In genomic region chr3:37934631-37935289, GRCh38 we compare ENCODE assay signal across 15 cellular contexts. TPM values are rescaled to one million over a fixed set of nuclear protein-coding genes. Genes with fewer than 3 reads are reported as not detected.
DNase-seq lines count a peak whose midpoint lies in the region; TF ChIP-seq lines count a peak whose summit lies in the region.
"Had no signal": no experiment of that assay in that cellular context is flagged by ENCODE, and none has a peak within 500 bp of the region (broad histone marks: within the 10 kb centered on the region; RNA-seq: fewer than 3 reads in every experiment).

No MANE protein-coding gene starts in this region.

- H3K27me3 ChIP-seq in effector memory CD4-positive, alpha-beta T cell (replicated peaks; ENCODE audit: control insufficient read depth, insufficient read depth, low read length, poor library complexity, severe bottlenecking) = no peaks in the 10 kb centered on the region
- H3K27me3 ChIP-seq: BLaER1 had no signal

- no peak overlapping the region for H3K27ac ChIP-seq in effector memory CD4-positive, alpha-beta T cell (ENCODE audit: insufficient read depth, low read length, poor library complexity, severe bottlenecking)
- H3K27ac ChIP-seq: BLaER1 had no signal

- TF ChIP-seq CTCF in HFFc6 (IDR thresholded peaks at IDR 0.05) (no peak), cardiac fibroblast (IDR thresholded peaks at IDR 0.05; ENCODE audit: low read depth, low read length) (no peak)

- H3K4me1 ChIP-seq in effector memory CD4-positive, alpha-beta T cell (ENCODE audit: control insufficient read depth, insufficient read depth, low read length, poor library complexity, severe bottlenecking) = no peaks in the 10 kb centered on the region
- H3K4me1 ChIP-seq: BLaER1 had no signal

- no peak overlapping the region for H3K4me3 ChIP-seq in cardiac fibroblast (replicated peaks in 1 of 2; ENCODE audit: low read depth in 2 of 2, low read length in 2 of 2)
- H3K4me3 ChIP-seq in skeletal muscle cell (ENCODE audit: low read depth, low read length) = no peak overlapping the region
- H3K4me3 ChIP-seq in effector memory CD4-positive, alpha-beta T cell (ENCODE audit: insufficient read depth, low read depth, low read length, poor library complexity, severe bottlenecking) = no peak overlapping the region
- H3K4me3 ChIP-seq: BLaER1 had no signal

- no peaks in the 10 kb centered on the region for H3K9me3 Mint-ChIP-seq in HFFc6
- H3K9me3 Mint-ChIP-seq: activated naive CD4-positive, alpha-beta T cell treated with anti-CD3 and anti-CD28 coated beads for 36 hours; dendritic cell treated with granulocyte-macrophage colony-stimulating factor and Interleukin-4, amounts not matched to agents 40 ng/mL and 50 ng/mL, for 4 days; stimulated activated naive B cell treated with anti-CD40 and anti-IgM and Interleukin-4, amounts not matched to agents 10 μg/mL and 1 μg/mL and 100 μg/mL, for 72 hours had no signal

- peak overlapping the region; percentile 86 for H3K27ac Mint-ChIP-seq in HFFc6
- H3K27ac Mint-ChIP-seq: activated naive CD4-positive, alpha-beta T cell treated with anti-CD3 and anti-CD28 coated beads for 36 hours; dendritic cell treated with granulocyte-macrophage colony-stimulating factor and Interleukin-4, amounts not matched to agents 40 ng/mL and 50 ng/mL, for 4 days; stimulated activated naive B cell treated with anti-CD40 and anti-IgM and Interleukin-4, amounts not matched to agents 10 μg/mL and 1 μg/mL and 100 μg/mL, for 72 hours had no signal

- H3K4me3 Mint-ChIP-seq in HFFc6 = peak overlapping the region; percentile 59; the same call in 1 of the 2 replicates
- H3K4me3 Mint-ChIP-seq: activated naive CD4-positive, alpha-beta T cell treated with anti-CD3 and anti-CD28 coated beads for 36 hours; dendritic cell treated with granulocyte-macrophage colony-stimulating factor and Interleukin-4, amounts not matched to agents 40 ng/mL and 50 ng/mL, for 4 days; stimulated activated naive B cell treated with anti-CD40 and anti-IgM and Interleukin-4, amounts not matched to agents 10 μg/mL and 1 μg/mL and 100 μg/mL, for 72 hours had no signal

- H3K9me3 ChIP-seq in effector memory CD4-positive, alpha-beta T cell (ENCODE audit: control insufficient read depth, low read length) = no peaks in the 10 kb centered on the region
- H3K9me3 ChIP-seq: BLaER1 had no signal

- DNase-seq in HFFc6 (peak; percentile 46), cardiac fibroblast (ENCODE audit: low read depth in 2 of 2) (peak; percentile 53 to 60), kidney tubule cell (ENCODE audit: low spot score) (peak; percentile 40), skeletal muscle cell (ENCODE audit: low read depth) (peak; percentile 16), SKM-1 (lab: John Stamatoyannopoulos, UW; ENCODE audit: unreplicated experiment) (no peak), cerebellum (ENCODE audit: low spot score) (no peak), HuH-7.5 (ENCODE audit: low spot score) (no peak)
- no peak for DNase-seq in effector memory CD4-positive, alpha-beta T cell
- DNase-seq: activated naive CD4-positive, alpha-beta T cell treated with anti-CD3 and anti-CD28 coated beads for 36 hours; NCI-H1105 treated with DMSO at 0.1 percent for 48 hours; NCI-H446; PC-3; stimulated activated naive B cell treated with anti-CD40 and anti-IgM and Interleukin-4, amounts not matched to agents 10 μg/mL and 1 μg/mL and 100 μg/mL, for 72 hours had no signal

- H3K27me3 Mint-ChIP-seq in HFFc6 (ENCODE audit: insufficient read depth) = no peaks in the 10 kb centered on the region
- H3K27me3 Mint-ChIP-seq: dendritic cell treated with granulocyte-macrophage colony-stimulating factor and Interleukin-4, amounts not matched to agents 40 ng/mL and 50 ng/mL, for 4 days; stimulated activated naive B cell treated with anti-CD40 and anti-IgM and Interleukin-4, amounts not matched to agents 10 μg/mL and 1 μg/mL and 100 μg/mL, for 72 hours had no signal

- peaks cover 8% of the 10 kb centered on the region; the same call in 1 of the 2 replicates for H3K36me3 Mint-ChIP-seq in HFFc6 (ENCODE audit: low read depth)
- H3K36me3 Mint-ChIP-seq: stimulated activated naive B cell treated with anti-CD40 and anti-IgM and Interleukin-4, amounts not matched to agents 10 μg/mL and 1 μg/mL and 100 μg/mL, for 72 hours had no signal

- H3K4me1 Mint-ChIP-seq in HFFc6 (ENCODE audit: low read depth) = peaks cover 53% of the 10 kb centered on the region
- H3K4me1 Mint-ChIP-seq: stimulated activated naive B cell treated with anti-CD40 and anti-IgM and Interleukin-4, amounts not matched to agents 10 μg/mL and 1 μg/mL and 100 μg/mL, for 72 hours had no signal

- H3K36me3 ChIP-seq in effector memory CD4-positive, alpha-beta T cell (ENCODE audit: control insufficient read depth, insufficient read depth, low read length) = no peaks in the 10 kb centered on the region
- H3K36me3 ChIP-seq: BLaER1 had no signal

RNA-seq across cellular contexts. Expression of gene VILL, which starts 55.8 kb away (rescaled TPM):
- total RNA-seq in HFFc6 (2021; fragmentation: NEBNext Ultra II Directional; extraction: Animal tissue kit (Norgen Biotek cat#: 25700)) = 1 to 10 TPM; 3.5 to 4.6 (median 3.7) TPM
- 8.6 TPM for total RNA-seq in cerebellum

Comparison
In these comparisons a context has a peak if more than half of its experiments do, and no peak if none do; other contexts are left out.
1. DNase-seq: peak in HFFc6 (single experiment), cardiac fibroblast (2 of 2), kidney tubule cell (single experiment) and skeletal muscle cell (single experiment); none in SKM-1 (single experiment), effector memory CD4-positive, alpha-beta T cell (0 of 3), cerebellum (single experiment) and HuH-7.5 (single experiment).